ENCODE assay signal across 20 cellular contexts in genomic region chr1:236089046-236089773, GRCh38. TPM values are rescaled to one million over a fixed set of nuclear protein-coding genes. Genes with fewer than 3 reads are reported as not detected.
DNase-seq lines count a peak whose midpoint lies in the region; ATAC-seq and TF ChIP-seq lines count a peak whose summit lies in the region.
"Had no signal": no experiment of that assay in that cellular context is flagged by ENCODE, and none has a peak within 500 bp of the region (broad histone marks: within the 10 kb centered on the region; RNA-seq: fewer than 3 reads in every experiment).

No MANE protein-coding gene starts in this region.

- POLR2A ChIA-PET in HEK293T (lab: Yijun Ruan, JAX): no interaction called here

- in situ Hi-C loops in ACHN (cut with HindIII; ENCODE audit: low pct_ligation_motif_present, low pct_unique_long_range_greater_than_20kb, low sequenced_read_pairs): no loop called here

- peak; percentile 4 for DNase-seq in DMS53 treated with DMSO at 0.1 percent for 48 hours (lab: John Stamatoyannopoulos, UW; ENCODE audit: unreplicated experiment)
- DNase-seq in HEK293T (ENCODE audit: extremely low spot score): no peak
- DNase-seq in T-helper 17 cell: no peak
- peak; percentile 90 for DNase-seq in fibroblast of villous mesenchyme (ENCODE audit: low read depth)
- no peak for DNase-seq in ACHN
- no peak for DNase-seq in NCI-H2107 (lab: John Stamatoyannopoulos, UW)
- DNase-seq: activated T-cell treated with anti-CD3 and anti-CD28 coated beads, Interleukin-2, amount 50 U/mL, for 48 hours; amygdala; foreskin melanocyte; H9; mesendoderm; NCI-H1105 treated with DMSO at 0.1 percent for 48 hours; stomach; SW 1271 had no signal

- no peak overlapping the region for H3K4me3 ChIP-seq in fibroblast of villous mesenchyme (ENCODE audit: low read depth, low read length)
- H3K4me3 ChIP-seq: skin epidermis, stomach had no signal

- no peaks in the 10 kb centered on the region for H3K9me3 ChIP-seq in T-helper 17 cell (ENCODE audit: control insufficient read depth, low read length, poor library complexity, severe bottlenecking)
- H3K9me3 ChIP-seq: stomach had no signal

- peaks cover 22% of the 10 kb centered on the region for H3K27me3 Mint-ChIP-seq in T-helper 17 cell

- ATAC-seq in T-helper 17 cell (peak; percentile 27), HG03354 (IDR thresholded peaks at IDR 0.05; ENCODE audit: poor library complexity, severe bottlenecking, unreplicated experiment) (no peak), HG03520 (IDR thresholded peaks at IDR 0.05; ENCODE audit: unreplicated experiment) (no peak)
- ATAC-seq: WTC11 had no signal

- CTCF ChIA-PET in HEK293T (lab: Yijun Ruan, JAX): no interaction called here

- TF ChIP-seq CTCF in fibroblast of villous mesenchyme (IDR thresholded peaks at IDR 0.05; ENCODE audit: insufficient read depth, low read depth, low read length): peak; percentile 15

- H3K36me3 Mint-ChIP-seq in T-helper 17 cell (ENCODE audit: low read depth): peaks cover under 1% of the 10 kb centered on the region
- H3K36me3 Mint-ChIP-seq: CD14-positive monocyte, WTC11 had no signal

- no peak overlapping the region for H3K4me3 Mint-ChIP-seq in T-helper 17 cell
- H3K4me3 Mint-ChIP-seq: CD14-positive monocyte, H9, WTC11 had no signal

- no peaks in the 10 kb centered on the region for H3K4me1 Mint-ChIP-seq in T-helper 17 cell
- H3K4me1 Mint-ChIP-seq: H9, WTC11 had no signal

- no peak overlapping the region for H3K27ac Mint-ChIP-seq in T-helper 17 cell
- H3K27ac Mint-ChIP-seq: H9, WTC11 had no signal

TF ChIP-seq in HEK293T, 16 proteins besides CTCF, POLR2A, EP300 and RAD21:
- peak; percentile 52; the same call in 1 of the 2 replicates for TF ChIP-seq ZNF384 (IDR thresholded peaks at IDR 0.05)
- no peak for TF ChIP-seq FOXK2 (IDR thresholded peaks at IDR 0.05)
TF ChIP-seq in HEK293T: peak in this region for 1.

RNA-seq across cellular contexts. Expression of gene NID1, which starts 24.3 kb away (rescaled TPM):
- total RNA-seq in T-helper 17 cell: 1 to 10 TPM in 1 of 2 donors, under 1 TPM in 1; 0.45 to 2.6 TPM
- 204 and 211 TPM in 2 replicates for total RNA-seq in fibroblast of villous mesenchyme
- total RNA-seq: OCI-LY7 had no signal

RNA-seq across cellular contexts. Expression of gene GPR137B, which starts 53.1 kb away (rescaled TPM):
- total RNA-seq in T-helper 17 cell: 10 to 100 TPM; 13.6 to 14.3 TPM
- 11.6 and 13.0 TPM in 2 replicates for total RNA-seq in fibroblast of villous mesenchyme

Comparison
In these comparisons a context has a peak if more than half of its experiments do, and no peak if none do; other contexts are left out.
1. DNase-seq: peak in DMS53 treated with DMSO at 0.1 percent for 48 hours (single experiment) and fibroblast of villous mesenchyme (single experiment); none in HEK293T (single experiment), T-helper 17 cell (0 of 3), ACHN (single experiment) and NCI-H2107 (single experiment).
2. RNA of gene NID1, which starts 24.3 kb away (total RNA-seq): 204 to 211 TPM in fibroblast of villous mesenchyme; 0.45 to 2.6 TPM in T-helper 17 cell; every median in the first group is over 10 times any median in the second.